In genomic region chr12:121626853-121627623, GRCh38 we compare ENCODE assay signal across 8 cellular contexts. TPM values are rescaled to one million over a fixed set of nuclear protein-coding genes. Genes with fewer than 3 reads are reported as not detected.
DNase-seq lines count a peak whose midpoint lies in the region; ATAC-seq and TF ChIP-seq lines count a peak whose summit lies in the region.

No MANE protein-coding gene starts in this region.

- peak in 1 of 6 experiments; percentile 10 for TF ChIP-seq CTCF in Peyer's patch (IDR thresholded peaks at IDR 0.05)
- TF ChIP-seq CTCF in fibroblast of villous mesenchyme (IDR thresholded peaks at IDR 0.05; ENCODE audit: insufficient read depth, low read depth, low read length), result peak; percentile 9

- H3K18ac ChIP-seq in neuronal stem cell (ENCODE audit: low read length), result peak overlapping the region; percentile 79

- DNase-seq in CD4-positive, CD25-positive, alpha-beta regulatory T cell, result peak; percentile 75 to 82 (median 82)
- DNase-seq in GM19238 (ENCODE audit: insufficient read length, low spot score) (peak; percentile 70), Peyer's patch (peak; percentile 79 to 87 (median 81)), fibroblast of villous mesenchyme (ENCODE audit: low read depth) (peak; percentile 73), neuronal stem cell (ENCODE audit: low spot score) (peak; percentile 48), superior temporal gyrus (ENCODE audit: extremely low spot score) (peak; percentile 27)
- DNase-seq in activated effector memory CD4-positive, alpha-beta T cell treated with Interleukin-2 at 50 U/mL for 16 hours, result peak; percentile 66

- peak overlapping the region; percentile 91 for H3K4me3 ChIP-seq in CD4-positive, CD25-positive, alpha-beta regulatory T cell (ENCODE audit: low read depth, low read length)
- H3K4me3 ChIP-seq in Peyer's patch (peak overlapping the region; percentile 84 to 90 (median 88)), fibroblast of villous mesenchyme (ENCODE audit: low read depth, low read length) (peak overlapping the region; percentile 77), neuronal stem cell (ENCODE audit: low read length in 2 of 2) (peak overlapping the region; percentile 85 to 97)

- peaks cover 21 to 57% (median 39%) of the 10 kb centered on the region in 4 donors for H3K4me1 Mint-ChIP-seq in CD4-positive, CD25-positive, alpha-beta regulatory T cell

- no peak overlapping the region for H2BK12ac ChIP-seq in neuronal stem cell (ENCODE audit: low read length)

- peak overlapping the region; percentile 95 to 100 (median 97) for H3K4me3 Mint-ChIP-seq in CD4-positive, CD25-positive, alpha-beta regulatory T cell

- peaks cover 61% of the 10 kb centered on the region for H3K4me1 ChIP-seq in CD4-positive, CD25-positive, alpha-beta regulatory T cell (ENCODE audit: control insufficient read depth, insufficient read depth, low read length, poor library complexity, severe bottlenecking)
- H3K4me1 ChIP-seq in Peyer's patch, result peaks cover 3 to 42% (median 19%) of the 10 kb centered on the region in 4 donors
- peaks cover 14 to 26% of the 10 kb centered on the region in 2 donors for H3K4me1 ChIP-seq in neuronal stem cell (ENCODE audit: control insufficient read depth in 2 of 2, insufficient read depth in 1 of 2, low read depth in 1 of 2, low read length in 2 of 2)

- peak overlapping the region; percentile 91 for H2BK5ac ChIP-seq in neuronal stem cell (ENCODE audit: low read length)

- no peak overlapping the region for H3K4ac ChIP-seq in neuronal stem cell (ENCODE audit: low read length)

- H4K8ac ChIP-seq in neuronal stem cell (ENCODE audit: low read depth, low read length), result no peak overlapping the region

- H3K4me2 ChIP-seq in neuronal stem cell (ENCODE audit: insufficient read depth, low read length, poor library complexity, severe bottlenecking), result peak overlapping the region; percentile 97

- H3K14ac ChIP-seq in neuronal stem cell (ENCODE audit: low read length), result peak overlapping the region; percentile 26

- no peaks in the 10 kb centered on the region for H3K27me3 ChIP-seq in CD4-positive, CD25-positive, alpha-beta regulatory T cell (ENCODE audit: control insufficient read depth, insufficient read depth, low read length)
- H3K27me3 ChIP-seq in Peyer's patch (no peaks in the 10 kb centered on the region), neuronal stem cell (ENCODE audit: control insufficient read depth in 3 of 3, insufficient read depth in 3 of 3, low read depth in 1 of 3, low read length in 3 of 3) (no peaks in the 10 kb centered on the region)

- H3K36me3 Mint-ChIP-seq in CD4-positive, CD25-positive, alpha-beta regulatory T cell, result peaks cover 9% of the 10 kb centered on the region

- no peak overlapping the region for H4K91ac ChIP-seq in neuronal stem cell (ENCODE audit: low read depth, low read length, poor library complexity)

- H3K27me3 Mint-ChIP-seq in CD4-positive, CD25-positive, alpha-beta regulatory T cell, result no peaks in the 10 kb centered on the region

- peak; percentile 25 to 34 for ATAC-seq in CD4-positive, CD25-positive, alpha-beta regulatory T cell (ENCODE audit: low read depth in 2 of 2)
- ATAC-seq in HG03439 (IDR thresholded peaks at IDR 0.05; ENCODE audit: unreplicated experiment), result peak; percentile 39

- H3K9me3 ChIP-seq in CD4-positive, CD25-positive, alpha-beta regulatory T cell (ENCODE audit: control insufficient read depth in 2 of 2, low read length in 2 of 2), result no peaks in the 10 kb centered on the region
- H3K9me3 ChIP-seq in Peyer's patch (no peaks in the 10 kb centered on the region), neuronal stem cell (replicated peaks in 1 of 2; ENCODE audit: control insufficient read depth in 2 of 2, insufficient read depth in 1 of 2, low read depth in 1 of 2, low read length in 2 of 2) (no peaks in the 10 kb centered on the region)

- H3K36me3 ChIP-seq in CD4-positive, CD25-positive, alpha-beta regulatory T cell (ENCODE audit: control insufficient read depth, insufficient read depth, low read length), result peaks cover 9% of the 10 kb centered on the region
- H3K36me3 ChIP-seq in Peyer's patch (no peaks in the 10 kb centered on the region), neuronal stem cell (replicated peaks in 1 of 2; ENCODE audit: control insufficient read depth in 2 of 2, insufficient read depth in 2 of 2, low read length in 2 of 2) (peaks cover 0 to 14% of the 10 kb centered on the region in 2 donors)

- H3K79me1 ChIP-seq in neuronal stem cell (ENCODE audit: low read depth, low read length), result peaks cover 2% of the 10 kb centered on the region

- peak overlapping the region; percentile 70 for H2BK15ac ChIP-seq in neuronal stem cell (ENCODE audit: low read length)

- peak overlapping the region; percentile 62 for H3K23ac ChIP-seq in neuronal stem cell (ENCODE audit: low read depth, low read length, poor library complexity)

- H2AK5ac ChIP-seq in neuronal stem cell (ENCODE audit: low read depth, low read length), result peak overlapping the region; percentile 47

- H3K9me3 Mint-ChIP-seq in CD4-positive, CD25-positive, alpha-beta regulatory T cell, result no peaks in the 10 kb centered on the region

- peak overlapping the region; percentile 96 for H2AFZ ChIP-seq in neuronal stem cell (ENCODE audit: low read length)

- TF ChIP-seq POLR2A in Peyer's patch (IDR thresholded peaks at IDR 0.05), result peak in 1 of 2 donors; percentile 4

- peak overlapping the region; percentile 92 to 97 (median 97) for H3K27ac Mint-ChIP-seq in CD4-positive, CD25-positive, alpha-beta regulatory T cell

- peak overlapping the region; percentile 89 for H3K9ac ChIP-seq in neuronal stem cell (ENCODE audit: low read depth, low read length, poor library complexity)

- WGBS in neuronal stem cell (ENCODE audit: extremely low coverage in 2 of 2, insufficient read length in 2 of 2, insufficient replicate concordance in 1 of 2), 2 donors, result no CpG with 5 or more reads among the region's 52 CpGs

- H3K27ac ChIP-seq in CD4-positive, CD25-positive, alpha-beta regulatory T cell (ENCODE audit: insufficient read depth, low read length, poor library complexity, severe bottlenecking), result peak overlapping the region; percentile 94
- H3K27ac ChIP-seq in Peyer's patch (peak overlapping the region; percentile 94 to 100 (median 96)), neuronal stem cell (replicated peaks; ENCODE audit: low read length) (peak overlapping the region; percentile 77)

- H2BK120ac ChIP-seq in neuronal stem cell (ENCODE audit: low read depth, low read length), result peak overlapping the region; percentile 58

RNA-seq across cellular contexts. Expression of gene ORAI1, which starts 0.7 kb away (rescaled TPM):
- total RNA-seq in CD4-positive, CD25-positive, alpha-beta regulatory T cell, result 53.5 TPM
- 100 to 1,000 TPM; 142 to 181 (median 173) TPM for polyA plus RNA-seq in CD4-positive, CD25-positive, alpha-beta regulatory T cell
- total RNA-seq in Peyer's patch (10 to 100 TPM in 2 of 4 donors, 1 to 10 TPM in 2; 3.3 to 17.4 (median 8.7) TPM), fibroblast of villous mesenchyme (9.7 and 12.5 TPM in 2 replicates)
- 15.7 TPM for polyA plus RNA-seq in neuronal stem cell (2013, experiment 1 of 2)
- 15.4 TPM for polyA plus RNA-seq in neuronal stem cell (2013, experiment 2 of 2)

RNA-seq across cellular contexts. Expression of gene MORN3, which starts 42.4 kb away (rescaled TPM):
- total RNA-seq in CD4-positive, CD25-positive, alpha-beta regulatory T cell, result 5.6 TPM
- polyA plus RNA-seq in CD4-positive, CD25-positive, alpha-beta regulatory T cell, result 1 to 10 TPM; 2.3 to 7.3 (median 4.9) TPM
- total RNA-seq in Peyer's patch (not detected), fibroblast of villous mesenchyme (0.32 TPM in 1 of 2 replicates, not detected in the other)
- 1.1 TPM for polyA plus RNA-seq in neuronal stem cell (2013, experiment 1 of 2)
- 0.91 TPM for polyA plus RNA-seq in neuronal stem cell (2013, experiment 2 of 2)

RNA-seq across cellular contexts. Expression of gene KDM2B, which starts 46.2 kb away (rescaled TPM):
- 128 TPM for total RNA-seq in CD4-positive, CD25-positive, alpha-beta regulatory T cell
- polyA plus RNA-seq in CD4-positive, CD25-positive, alpha-beta regulatory T cell, result 10 to 100 TPM in 3 of 4 donors, 1 to 10 TPM in 1; 9.4 to 12.2 (median 11.0) TPM
- total RNA-seq in Peyer's patch, result 100 to 1,000 TPM in 1 of 4 donors, 10 to 100 TPM in 2, 1 to 10 TPM in 1; 10.0 to 115 (median 33.7) TPM
- total RNA-seq in fibroblast of villous mesenchyme, result 28.1 and 34.1 TPM in 2 replicates
- polyA plus RNA-seq in neuronal stem cell (2013, experiment 1 of 2), result 63.7 TPM
- polyA plus RNA-seq in neuronal stem cell (2013, experiment 2 of 2), result 67.7 TPM

Comparison
In these comparisons a context has a peak if more than half of its experiments do, and no peak if none do; other contexts are left out.
1. Peak in every context shown above with its lines: DNase-seq, ATAC-seq, H3K4me3 ChIP-seq and H3K27ac ChIP-seq.
2. DNase-seq: peak in every context shown above with its lines; median percentile 82 in CD4-positive, CD25-positive, alpha-beta regulatory T cell; 81 in Peyer's patch; 73 in fibroblast of villous mesenchyme; 70 in GM19238; 66 in activated effector memory CD4-positive, alpha-beta T cell treated with Interleukin-2 at 50 U/mL for 16 hours; 48 in neuronal stem cell; 27 in superior temporal gyrus.